16 cellular contexts compared by ENCODE assay signal in genomic region chr9:122337561-122337939, GRCh38. TPM values are rescaled to one million over a fixed set of nuclear protein-coding genes. Genes with fewer than 3 reads are reported as not detected.
"Had no signal": no experiment of that assay in that cellular context is flagged by ENCODE, and none has a peak within 500 bp of the region (broad histone marks: within the 10 kb centered on the region; RNA-seq: fewer than 3 reads in every experiment).

No MANE protein-coding gene starts in this region.

- H3K27ac ChIP-seq: cardiac muscle cell, right atrium auricular region, tibial nerve had no signal

- H3K9me3 Mint-ChIP-seq: activated CD4-positive, alpha-beta memory T cell treated with anti-CD3 and anti-CD28 coated beads, Interleukin-2, amount 10 ng/mL, durations not matched to agents 7 days and 5 days; activated naive CD8-positive, alpha-beta T cell treated with anti-CD3 and anti-CD28 coated beads, Interleukin-2, amount 10 ng/mL, durations not matched to agents 7 days and 5 days; activated T-helper 2 cell treated with anti-CD3 and anti-CD28 coated beads, Interferon-gamma antibody, Interleukin-2, Interleukin-4, amounts not matched to agents 10 μg/mL and 5 μg/mL and 100 μg/mL, durations not matched to agents 14 hours and 24 hours and 36 hours; nephron; stimulated activated naive CD8-positive, alpha-beta T cell treated with anti-CD3 and anti-CD28 coated beads, Interleukin-15, Interleukin-2, amounts not matched to agents 100 ng/mL and 50 ng/mL, for 24 hours had no signal

- H3K27me3 Mint-ChIP-seq: activated CD4-positive, alpha-beta memory T cell treated with anti-CD3 and anti-CD28 coated beads, Interleukin-2, amount 10 ng/mL, durations not matched to agents 7 days and 5 days had no signal

- H3K4me3 ChIP-seq: cardiac muscle cell, right atrium auricular region, tibial nerve had no signal

- H3K36me3 ChIP-seq: cardiac muscle cell, right atrium auricular region, tibial nerve had no signal

- H3K4me3 Mint-ChIP-seq: activated CD4-positive, alpha-beta memory T cell treated with anti-CD3 and anti-CD28 coated beads, Interleukin-2, amount 10 ng/mL, durations not matched to agents 7 days and 5 days; activated CD8-positive, alpha-beta memory T cell treated with anti-CD3 and anti-CD28 coated beads, Interleukin-2, amount 10 ng/mL, durations not matched to agents 7 days and 5 days; activated naive CD8-positive, alpha-beta T cell treated with anti-CD3 and anti-CD28 coated beads, Interleukin-2, amount 10 ng/mL, durations not matched to agents 7 days and 5 days; nephron; stimulated activated naive CD8-positive, alpha-beta T cell treated with anti-CD3 and anti-CD28 coated beads, Interleukin-15, Interleukin-2, amounts not matched to agents 100 ng/mL and 50 ng/mL, for 24 hours had no signal

- H3K9me3 ChIP-seq: right atrium auricular region, tibial nerve had no signal

- H3K36me3 Mint-ChIP-seq: activated CD8-positive, alpha-beta memory T cell treated with anti-CD3 and anti-CD28 coated beads, Interleukin-2, amount 10 ng/mL, durations not matched to agents 7 days and 5 days; activated naive CD8-positive, alpha-beta T cell treated with anti-CD3 and anti-CD28 coated beads, Interleukin-2, amount 10 ng/mL, durations not matched to agents 7 days and 5 days had no signal

- H3K4me1 Mint-ChIP-seq: activated CD4-positive, alpha-beta memory T cell treated with anti-CD3 and anti-CD28 coated beads, Interleukin-2, amount 10 ng/mL, durations not matched to agents 7 days and 5 days; activated CD8-positive, alpha-beta memory T cell treated with anti-CD3 and anti-CD28 coated beads, Interleukin-2, amount 10 ng/mL, durations not matched to agents 7 days and 5 days; activated naive CD8-positive, alpha-beta T cell treated with anti-CD3 and anti-CD28 coated beads, Interleukin-2, amount 10 ng/mL, durations not matched to agents 7 days and 5 days had no signal

- DNase-seq: activated CD4-positive, alpha-beta memory T cell treated with anti-CD3 and anti-CD28 coated beads, Interleukin-2, amount 10 ng/mL, durations not matched to agents 7 days and 5 days; activated CD4-positive, alpha-beta T cell treated with anti-CD3 and anti-CD28 coated beads for 48 hours; activated CD4-positive, CD25-positive, alpha-beta regulatory T cell; activated CD8-positive, alpha-beta memory T cell treated with anti-CD3 and anti-CD28 coated beads, Interleukin-2, amount 10 ng/mL, durations not matched to agents 7 days and 5 days; activated naive CD4-positive, alpha-beta T cell treated with Interleukin-2 at 50 U/mL for 16 hours; activated naive CD8-positive, alpha-beta T cell treated with anti-CD3 and anti-CD28 coated beads, Interleukin-2, amount 10 ng/mL, durations not matched to agents 7 days and 5 days; mesendoderm; T-helper 9 cell had no signal

- H3K27me3 ChIP-seq: cardiac muscle cell, dorsolateral prefrontal cortex, right atrium auricular region, tibial nerve had no signal

- H3K27ac Mint-ChIP-seq: activated CD4-positive, alpha-beta memory T cell treated with anti-CD3 and anti-CD28 coated beads, Interleukin-2, amount 10 ng/mL, durations not matched to agents 7 days and 5 days; activated CD8-positive, alpha-beta memory T cell treated with anti-CD3 and anti-CD28 coated beads, Interleukin-2, amount 10 ng/mL, durations not matched to agents 7 days and 5 days; activated naive CD8-positive, alpha-beta T cell treated with anti-CD3 and anti-CD28 coated beads, Interleukin-2, amount 10 ng/mL, durations not matched to agents 7 days and 5 days; activated T-helper 2 cell treated with anti-CD3 and anti-CD28 coated beads, Interferon-gamma antibody, Interleukin-2, Interleukin-4, amounts not matched to agents 10 μg/mL and 5 μg/mL and 100 μg/mL, durations not matched to agents 14 hours and 24 hours and 36 hours; nephron; progenitor cell of endocrine pancreas; stimulated activated naive CD8-positive, alpha-beta T cell treated with anti-CD3 and anti-CD28 coated beads, Interleukin-15, Interleukin-2, amounts not matched to agents 100 ng/mL and 50 ng/mL, for 24 hours had no signal

- H3K4me1 ChIP-seq: tibial nerve had no signal

RNA-seq across cellular contexts. Expression of gene PTGS1, which starts 33.3 kb away (rescaled TPM):
- polyA plus RNA-seq: cardiac muscle cell had no signal
